In the genomic region with DNA sequence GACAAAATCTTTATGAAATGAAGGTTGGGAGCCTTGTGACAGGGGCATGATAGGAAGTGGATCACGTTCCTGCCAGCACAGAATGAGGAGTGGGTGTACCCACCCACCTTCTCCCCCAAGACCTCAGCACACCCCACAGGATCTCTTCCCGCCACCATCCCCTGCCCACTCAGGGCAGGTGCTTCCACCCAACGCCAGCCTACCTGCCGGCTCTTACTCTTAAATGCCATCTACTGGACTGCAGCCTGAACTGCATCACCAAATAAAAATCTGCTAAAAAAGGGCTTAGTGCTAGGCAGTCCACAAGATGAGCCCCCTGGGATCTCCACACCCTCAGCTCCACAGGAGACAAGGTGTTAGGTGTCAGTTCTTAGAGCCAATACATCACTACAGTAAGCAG, we compare ENCODE assay signal across 16 cellular contexts. TPM values are rescaled to one million over a fixed set of nuclear protein-coding genes. Genes with fewer than 3 reads are reported as not detected.
DNase-seq lines count a peak whose midpoint lies in the region; ATAC-seq, FAIRE-seq and TF ChIP-seq lines count a peak whose summit lies in the region.
"Had no signal": no experiment of that assay in that cellular context is flagged by ENCODE, and none has a peak within 500 bp of the region (broad histone marks: within the 10 kb centered on the region; RNA-seq: fewer than 3 reads in every experiment).

No MANE protein-coding gene starts in this region.

- CTCF ChIA-PET in A673 (lab: Charles Lee) (no interaction called here), PC-3 (lab: Charles Lee) (no interaction called here)
- CTCF ChIA-PET in activated CD4-positive, alpha-beta memory T cell treated with anti-CD3 and anti-CD28 coated beads for 36 hours (lab: Charles Lee) = interaction anchor here (0.7 to 1.2 kb wide), 2 partner anchors 13 to 17 kb away, joined by 3 to 4 read pairs; no protein-coding TSS in a partner anchor

- peaks cover 48% of the 10 kb centered on the region for H3K9me3 Mint-ChIP-seq in activated CD4-positive, alpha-beta memory T cell treated with anti-CD3 and anti-CD28 coated beads for 36 hours
- peaks cover 37% of the 10 kb centered on the region for H3K9me3 Mint-ChIP-seq in osteocyte (ENCODE audit: unreplicated experiment)

- no peak overlapping the region for H3K27ac Mint-ChIP-seq in activated CD4-positive, alpha-beta memory T cell treated with anti-CD3 and anti-CD28 coated beads for 36 hours
- no peak overlapping the region for H3K27ac Mint-ChIP-seq in osteocyte (ENCODE audit: unreplicated experiment)
- H3K27ac Mint-ChIP-seq: activated T-cell treated with anti-CD3 and anti-CD28 coated beads, Interleukin-2, amount 50 U/mL, for 24 hours; CD4-positive, CD25-positive, alpha-beta regulatory T cell had no signal

- H3K27ac ChIP-seq in A673 (ENCODE audit: low read depth, low read length, poor library complexity, severe bottlenecking) (no peak overlapping the region), PC-3 (ENCODE audit: low read length) (no peak overlapping the region)
- H3K27ac ChIP-seq: HL-60, left ventricle myocardium inferior, Peyer's patch had no signal

- H3F3A ChIP-seq in PC-3 (ENCODE audit: low read length, unreplicated experiment) = no peaks in the 10 kb centered on the region

- H3K9me3 ChIP-seq in A673 (ENCODE audit: low read depth, low read length, poor library complexity, severe bottlenecking) (peaks cover 22% of the 10 kb centered on the region), PC-3 (ENCODE audit: low read length) (peaks cover 7% of the 10 kb centered on the region; the same call in 1 of the 2 replicates)

- no peaks in the 10 kb centered on the region for H3K9me2 ChIP-seq in PC-3 (replicated peaks; ENCODE audit: low read length)

- no peak for FAIRE-seq in D721Med (lab: Jason Lieb, UNC)
- FAIRE-seq: TTC549 had no signal

- no peak overlapping the region for H2AFZ ChIP-seq in PC-3 (ENCODE audit: low read length)

- peaks cover 18% of the 10 kb centered on the region; the same call in 1 of the 2 replicates for H3K79me2 ChIP-seq in PC-3 (ENCODE audit: low read length)

- BruUV-seq in A673 (replicated peaks; lab: Mats Ljungman, UMichigan) (no TSS peak), PC-3 (replicated peaks; lab: Mats Ljungman, UMichigan) (no TSS peak)

- H3K36me3 ChIP-seq in A673 (ENCODE audit: insufficient read depth, low read length, poor library complexity, severe bottlenecking) = peaks cover 3% of the 10 kb centered on the region
- H3K36me3 ChIP-seq in PC-3 (ENCODE audit: low read depth, low read length) = peaks cover 10% of the 10 kb centered on the region; the same call in 1 of the 2 replicates

- no peaks in the 10 kb centered on the region for H4K20me1 ChIP-seq in PC-3 (ENCODE audit: low read length)

- no peaks in the 10 kb centered on the region for H3K27me3 Mint-ChIP-seq in activated CD4-positive, alpha-beta memory T cell treated with anti-CD3 and anti-CD28 coated beads for 36 hours
- H3K27me3 Mint-ChIP-seq in osteocyte (ENCODE audit: unreplicated experiment) = no peaks in the 10 kb centered on the region
- H3K27me3 Mint-ChIP-seq: activated T-cell treated with anti-CD3 and anti-CD28 coated beads, Interleukin-2, amount 50 U/mL, for 24 hours; CD4-positive, CD25-positive, alpha-beta regulatory T cell had no signal

- TF ChIP-seq CTCF in A673 (conservative IDR thresholded peaks at IDR 0.05; ENCODE audit: low read depth, low read length) (peak; percentile 43), GM12873 (IDR thresholded peaks at IDR 0.05; ENCODE audit: insufficient read depth, low read depth, low read length, missing control alignments) (peak; percentile 52), PC-3 (conservative IDR thresholded peaks at IDR 0.05; ENCODE audit: low read depth, low read length) (peak; percentile 67), fibroblast of villous mesenchyme (IDR thresholded peaks at IDR 0.05; ENCODE audit: insufficient read depth, low read depth, low read length) (peak; percentile 44), D721Med (IDR thresholded peaks at IDR 0.05; ENCODE audit: insufficient read depth, missing control alignments) (no peak), osteocyte (IDR thresholded peaks at IDR 0.05) (no peak)

- peaks cover 10% of the 10 kb centered on the region for H3K4me1 Mint-ChIP-seq in activated CD4-positive, alpha-beta memory T cell treated with anti-CD3 and anti-CD28 coated beads for 36 hours (ENCODE audit: low read depth)
- no peaks in the 10 kb centered on the region for H3K4me1 Mint-ChIP-seq in osteocyte (ENCODE audit: unreplicated experiment)

- H3K36me3 Mint-ChIP-seq in activated CD4-positive, alpha-beta memory T cell treated with anti-CD3 and anti-CD28 coated beads for 36 hours = peaks cover 79% of the 10 kb centered on the region
- H3K36me3 Mint-ChIP-seq in osteocyte (ENCODE audit: unreplicated experiment) = peaks cover 69% of the 10 kb centered on the region

- ATAC-seq in PC-3 (peak; percentile 51; the same call in 1 of the 2 replicates), HG03378 (IDR thresholded peaks at IDR 0.05; ENCODE audit: unreplicated experiment) (no peak)

- no peaks in the 10 kb centered on the region for H3K27me3 ChIP-seq in A673 (replicated peaks; ENCODE audit: insufficient read depth, low read depth, low read length, poor library complexity)
- no peaks in the 10 kb centered on the region for H3K27me3 ChIP-seq in PC-3 (ENCODE audit: low read length)
- H3K27me3 ChIP-seq: Peyer's patch had no signal

- DNase-seq in A673 (ENCODE audit: low spot score) = no peak
- peak; percentile 44 for DNase-seq in PC-3
- DNase-seq in fibroblast of villous mesenchyme (ENCODE audit: low read depth) = no peak
- DNase-seq in activated CD4-positive, alpha-beta memory T cell treated with anti-CD3 and anti-CD28 coated beads for 36 hours = no peak
- no peak for DNase-seq in D721Med (ENCODE audit: insufficient read length, low spot score)
- no peak for DNase-seq in osteocyte (ENCODE audit: extremely low spot score, unreplicated experiment)
- DNase-seq: activated T-cell treated with anti-CD3 and anti-CD28 coated beads, Interleukin-2, amount 50 U/mL, for 24 hours; left ventricle myocardium inferior; Peyer's patch; posterior cingulate gyrus; stimulated activated CD4-positive, alpha-beta T cell treated with anti-CD3 and anti-CD28 coated beads, Interleukin-2, amount 100 ng/mL, for 48 hours had no signal

- no peak overlapping the region for H3K4me3 ChIP-seq in A673 (ENCODE audit: low read depth, low read length, poor library complexity, severe bottlenecking)
- no peak overlapping the region for H3K4me3 ChIP-seq in PC-3 (ENCODE audit: low read length)
- no peak overlapping the region for H3K4me3 ChIP-seq in fibroblast of villous mesenchyme (ENCODE audit: low read depth, low read length)
- H3K4me3 ChIP-seq: left ventricle myocardium inferior, Peyer's patch had no signal

- intact Hi-C loops in A673 (cut with micrococcal nuclease; ENCODE audit: unreplicated experiment) (no loop called here), PC-3 (cut with micrococcal nuclease) (no loop called here)
- intact Hi-C loops in activated CD4-positive, alpha-beta memory T cell treated with anti-CD3 and anti-CD28 coated beads for 36 hours (cut with micrococcal nuclease) = no loop called here

- no peak overlapping the region for H3K4me3 Mint-ChIP-seq in activated CD4-positive, alpha-beta memory T cell treated with anti-CD3 and anti-CD28 coated beads for 36 hours
- no peak overlapping the region for H3K4me3 Mint-ChIP-seq in osteocyte (ENCODE audit: unreplicated experiment)
- H3K4me3 Mint-ChIP-seq: activated T-cell treated with anti-CD3 and anti-CD28 coated beads, Interleukin-2, amount 50 U/mL, for 24 hours had no signal

- no peak overlapping the region for H3K9ac ChIP-seq in PC-3 (ENCODE audit: low read length)

- H3K4me2 ChIP-seq in PC-3 (ENCODE audit: low read length) = no peak overlapping the region

- POLR2A ChIA-PET in A673 (lab: Charles Lee; ENCODE audit: low non-redundant PET) (no interaction called here), PC-3 (lab: Charles Lee; ENCODE audit: unreplicated experiment) (no interaction called here)
- POLR2A ChIA-PET in activated CD4-positive, alpha-beta memory T cell treated with anti-CD3 and anti-CD28 coated beads for 36 hours (lab: Charles Lee) = no interaction called here

- H3K4me1 ChIP-seq in A673 (ENCODE audit: insufficient read depth, low read length, poor library complexity, severe bottlenecking) (no peaks in the 10 kb centered on the region), PC-3 (ENCODE audit: insufficient read depth, low read length) (no peaks in the 10 kb centered on the region)
- H3K4me1 ChIP-seq: left ventricle myocardium inferior, Peyer's patch had no signal

RNA-seq across cellular contexts. Expression of gene DTNBP1, which starts 20.6 kb away (rescaled TPM):
- 25.7 and 28.2 TPM in 2 replicates for total RNA-seq in A673 (2021)
- total RNA-seq in PC-3 (2014; rRNA removed) = 7.9 and 9.8 TPM in 2 replicates
- 2.2 and 6.4 TPM in 2 replicates for total RNA-seq in fibroblast of villous mesenchyme
- 10 to 100 TPM; 22.9 to 24.3 TPM for total RNA-seq in activated CD4-positive, alpha-beta memory T cell treated with anti-CD3 and anti-CD28 coated beads for 36 hours
- 20.1 and 21.5 TPM in 2 replicates for total RNA-seq in osteocyte

Comparison
In these comparisons a context has a peak if more than half of its experiments do, and no peak if none do; other contexts are left out.
1. CTCF ChIP-seq: peak in A673 (single experiment), GM12873 (single experiment), PC-3 (single experiment) and fibroblast of villous mesenchyme (single experiment); none in D721Med (single experiment) and osteocyte (single experiment).